ENCODE assay signal across 12 cellular contexts in the genomic region with DNA sequence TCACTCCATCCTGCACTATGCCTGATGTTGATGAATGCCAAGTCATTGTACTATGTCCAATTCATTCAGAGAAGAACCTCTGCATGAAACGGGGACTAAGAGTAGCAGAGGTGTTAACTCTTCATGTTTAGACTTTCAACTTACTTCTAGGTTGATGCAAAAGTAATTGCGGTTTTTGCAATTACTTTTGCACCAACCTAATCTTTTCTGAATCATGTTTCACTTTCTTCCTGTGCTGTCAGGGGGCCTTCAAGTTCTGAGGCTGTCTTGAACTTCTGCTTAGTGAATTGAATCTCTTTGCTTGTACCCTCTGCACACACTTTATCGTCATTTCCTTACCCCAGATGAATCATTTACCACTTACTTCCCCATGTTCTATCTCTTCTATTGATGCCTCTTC.
A peak's percentile ranks its signal among the peaks of the same experiment; 100 is the strongest.
DNase-seq lines count a peak whose midpoint lies in the region; ATAC-seq and TF ChIP-seq lines count a peak whose summit lies in the region.
"Had no signal": no experiment of that assay in that cellular context is flagged by ENCODE, and none has a peak within 500 bp of the region (broad histone marks: within the 10 kb centered on the region; RNA-seq: fewer than 3 reads in every experiment).

No MANE protein-coding gene starts in this region.

- H4K20me1 ChIP-seq in MM.1S (ENCODE audit: insufficient read depth, low read length), result no peaks in the 10 kb centered on the region

- H3K4me3 ChIP-seq in MM.1S (ENCODE audit: low read length), result no peak overlapping the region

- H3K27me3 ChIP-seq in MM.1S (replicated peaks; ENCODE audit: insufficient read depth, low read length), result no peaks in the 10 kb centered on the region

- DNase-seq in Calu3, result no peak
- DNase-seq in MM.1S, result no peak
- DNase-seq in H4 (ENCODE audit: low spot score), result no peak
- DNase-seq in left cardiac atrium, result no peak
- DNase-seq in HEK293T (ENCODE audit: extremely low spot score), result no peak
- DNase-seq in NCI-H146 (lab: John Stamatoyannopoulos, UW), result no peak
- DNase-seq: dermis blood vessel endothelial cell, NCI-H1417 had no signal

- no peak overlapping the region for H3K9ac ChIP-seq in MM.1S (ENCODE audit: low read length)

- no peak overlapping the region for H3K4me3 Mint-ChIP-seq in Calu3 (ENCODE audit: low read depth, unreplicated experiment)
- H3K4me3 Mint-ChIP-seq: activated naive CD4-positive, alpha-beta T cell treated with anti-CD3 and anti-CD28 coated beads, Interleukin-2, amount 50 U/mL, for 24 hours; memory B cell had no signal

- H3K27ac Mint-ChIP-seq in Calu3 (ENCODE audit: unreplicated experiment), result peak overlapping the region; percentile 8
- H3K27ac Mint-ChIP-seq: activated naive CD4-positive, alpha-beta T cell treated with anti-CD3 and anti-CD28 coated beads, Interleukin-2, amount 50 U/mL, for 24 hours; memory B cell had no signal

- H3K36me3 Mint-ChIP-seq in Calu3 (ENCODE audit: insufficient read depth, unreplicated experiment), result no peaks in the 10 kb centered on the region
- H3K36me3 Mint-ChIP-seq: activated naive CD4-positive, alpha-beta T cell treated with anti-CD3 and anti-CD28 coated beads, Interleukin-2, amount 50 U/mL, for 24 hours; memory B cell had no signal

- H3K4me1 ChIP-seq in MM.1S (ENCODE audit: low read length), result no peaks in the 10 kb centered on the region

- no peak for TF ChIP-seq CTCF in Calu3 (IDR thresholded peaks at IDR 0.05; ENCODE audit: unreplicated experiment)
- TF ChIP-seq CTCF in MM.1S (IDR thresholded peaks at IDR 0.05; ENCODE audit: low read length), result no peak

- H3K27ac ChIP-seq in MM.1S (ENCODE audit: low read length), result no peak overlapping the region

- no peaks in the 10 kb centered on the region for H3K79me2 ChIP-seq in MM.1S (ENCODE audit: low read length)

- no peaks in the 10 kb centered on the region for H3K27me3 Mint-ChIP-seq in Calu3 (ENCODE audit: unreplicated experiment)
- H3K27me3 Mint-ChIP-seq: activated naive CD4-positive, alpha-beta T cell treated with anti-CD3 and anti-CD28 coated beads, Interleukin-2, amount 50 U/mL, for 24 hours; memory B cell had no signal

- no peaks in the 10 kb centered on the region for H3K9me3 ChIP-seq in MM.1S (replicated peaks; ENCODE audit: insufficient read depth, low read length)

- H3K9me3 Mint-ChIP-seq in Calu3 (ENCODE audit: low read depth, unreplicated experiment), result no peaks in the 10 kb centered on the region

- POLR2A ChIA-PET in HEK293T (lab: Yijun Ruan, JAX), result no interaction called here

- BruUV-seq in Calu3 (replicated peaks; lab: Mats Ljungman, UMichigan), result no TSS peak

- CTCF ChIA-PET in Calu3 (lab: Charles Lee), result no interaction called here
- CTCF ChIA-PET in HEK293T (lab: Yijun Ruan, JAX), result no interaction called here

- intact Hi-C loops in Calu3 (cut with micrococcal nuclease; ENCODE audit: unreplicated experiment), result loop anchor here (5.0 kb wide), 2 partner anchors 242 to 633 kb away; no protein-coding TSS in a partner anchor
- intact Hi-C loops in left cardiac atrium (cut with DNase I), result no loop called here

- H3K36me3 ChIP-seq in MM.1S (replicated peaks; ENCODE audit: insufficient read depth, low read length), result no peaks in the 10 kb centered on the region

- no peaks in the 10 kb centered on the region for H3F3A ChIP-seq in MM.1S (ENCODE audit: insufficient read depth, low read length)

- H3K4me1 Mint-ChIP-seq in Calu3 (ENCODE audit: low read depth, unreplicated experiment), result peaks cover 51% of the 10 kb centered on the region
- H3K4me1 Mint-ChIP-seq: activated naive CD4-positive, alpha-beta T cell treated with anti-CD3 and anti-CD28 coated beads, Interleukin-2, amount 50 U/mL, for 24 hours; memory B cell had no signal

- no peaks in the 10 kb centered on the region; the same call in none of the 2 replicates for H3K9me2 ChIP-seq in MM.1S (replicated peaks; ENCODE audit: insufficient read depth, low read length)

- peak; percentile 71 for ATAC-seq in GM19025 (IDR thresholded peaks at IDR 0.05; ENCODE audit: low read depth, unreplicated experiment)
- ATAC-seq in HG02943 (IDR thresholded peaks at IDR 0.05; ENCODE audit: low read depth, unreplicated experiment), result peak; percentile 87
- no peak for ATAC-seq in left cardiac atrium

- H2AFZ ChIP-seq in MM.1S (ENCODE audit: low read length), result 0 out of 2 replicates have a peak overlapping the region, but pooled peaks have one; percentile 2

- no peak overlapping the region for H3K4me2 ChIP-seq in MM.1S (ENCODE audit: low read depth, low read length)

TF ChIP-seq in HEK293T, 16 proteins besides CTCF, POLR2A, EP300 and RAD21:
- TF ChIP-seq ZNF384 (IDR thresholded peaks at IDR 0.05) (no peak), HDGF (IDR thresholded peaks at IDR 0.05; ENCODE audit: borderline replicate concordance) (no peak), FOXM1 (IDR thresholded peaks at IDR 0.05; ENCODE audit: borderline replicate concordance) (no peak), SP1 (IDR thresholded peaks at IDR 0.05) (no peak), SUZ12 (IDR thresholded peaks at IDR 0.05) (no peak)
- TF ChIP-seq, protein P1, sequence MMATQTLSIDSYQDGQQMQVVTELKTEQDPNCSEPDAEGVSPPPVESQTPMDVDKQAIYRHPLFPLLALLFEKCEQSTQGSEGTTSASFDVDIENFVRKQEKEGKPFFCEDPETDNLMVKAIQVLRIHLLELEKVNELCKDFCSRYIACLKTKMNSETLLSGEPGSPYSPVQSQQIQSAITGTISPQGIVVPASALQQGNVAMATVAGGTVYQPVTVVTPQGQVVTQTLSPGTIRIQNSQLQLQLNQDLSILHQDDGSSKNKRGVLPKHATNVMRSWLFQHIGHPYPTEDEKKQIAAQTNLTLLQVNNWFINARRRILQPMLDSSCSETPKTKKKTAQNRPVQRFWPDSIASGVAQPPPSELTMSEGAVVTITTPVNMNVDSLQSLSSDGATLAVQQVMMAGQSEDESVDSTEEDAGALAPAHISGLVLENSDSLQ (IDR thresholded peaks at IDR 0.05), result no peak
TF ChIP-seq in HEK293T: peak in this region for 0.

Comparison
In these comparisons a context has a peak if more than half of its experiments do, and no peak if none do; other contexts are left out.
1. ATAC-seq: peak in GM19025 (single experiment) and HG02943 (single experiment); none in left cardiac atrium (0 of 2).